In genomic region chr12:125183187-125184067, GRCh38 we compare ENCODE assay signal across 8 cellular contexts. TPM values are rescaled to one million over a fixed set of nuclear protein-coding genes. Genes with fewer than 3 reads are reported as not detected.
DNase-seq lines count a peak whose midpoint lies in the region; ATAC-seq, FAIRE-seq and TF ChIP-seq lines count a peak whose summit lies in the region.

No MANE protein-coding gene starts in this region.

- H3K36me3 Mint-ChIP-seq in activated CD8-positive, alpha-beta T cell treated with anti-CD3 and anti-CD28 coated beads for 36 hours (ENCODE audit: low read depth) = no peaks in the 10 kb centered on the region

- POLR2A ChIA-PET in BJ (lab: Charles Lee) (no interaction called here), H1 (lab: Charles Lee; ENCODE audit: partially characterized antibody) (interaction anchor here (2.4 kb wide), 1 partner anchor 10 kb away, joined by 10 read pairs; no protein-coding TSS in a partner anchor)
- POLR2A ChIA-PET in activated CD8-positive, alpha-beta T cell treated with anti-CD3 and anti-CD28 coated beads for 36 hours (lab: Charles Lee) = interaction anchor here (0.6 kb wide), 1 partner anchor 502 kb away, joined by 3 read pairs; no protein-coding TSS in a partner anchor

- peak overlapping the region; percentile 97; the same call in 1 of the 2 replicates for H2BK12ac ChIP-seq in H1 (ENCODE audit: low read depth, low read length)

- TF ChIP-seq EP300 in H1 (IDR thresholded peaks at IDR 0.05; ENCODE audit: borderline replicate concordance in 1 of 2, low read depth in 2 of 2, low read length in 2 of 2) = peak in 1 of 2 experiments; percentile 48; a peak in 1 of 3 replicates

- H3K23ac ChIP-seq in H1 (ENCODE audit: insufficient read length) = no peak overlapping the region

- H4K5ac ChIP-seq in H1 (ENCODE audit: insufficient read length, low read depth, low read length) = no peak overlapping the region

- TF ChIP-seq CTCF in BJ (IDR thresholded peaks at IDR 0.05; ENCODE audit: insufficient read depth, low read depth, low read length) (peak; percentile 100), H1 (IDR thresholded peaks at IDR 0.05; ENCODE audit: control extremely low read depth in 1 of 3, insufficient read depth in 1 of 3, low read depth in 1 of 3, low read length in 3 of 3) (peak in 2 of 3 experiments; percentile 98 to 100; a peak in 3 of 4 replicates)
- TF ChIP-seq CTCF in activated CD8-positive, alpha-beta T cell treated with anti-CD3 and anti-CD28 coated beads for 36 hours (IDR thresholded peaks at IDR 0.05) = peak; percentile 98

- H2AK5ac ChIP-seq in H1 (ENCODE audit: low read depth, low read length) = peak overlapping the region; percentile 17; the same call in 1 of the 2 replicates

- H3K18ac ChIP-seq in H1 (ENCODE audit: extremely low read depth, low read length) = peak overlapping the region; percentile 80

- no peak overlapping the region for H3K56ac ChIP-seq in H1 (replicated peaks; ENCODE audit: insufficient read length, low read depth, low read length)

- H3K4me3 Mint-ChIP-seq in activated CD8-positive, alpha-beta T cell treated with anti-CD3 and anti-CD28 coated beads for 36 hours = no peak overlapping the region

- peak; percentile 62 for FAIRE-seq in H1 (lab: Jason Lieb, UNC)

- H3K9me3 ChIP-seq in H1 (ENCODE audit: insufficient read depth in 2 of 2, low read depth in 1 of 2, low read length in 1 of 2) = peaks cover 0 to 4% of the 10 kb centered on the region in 2 experiments; a peak in 1 of 4 replicates

- H2AFZ ChIP-seq in H1 (ENCODE audit: low read length) = no peak overlapping the region

- H4K8ac ChIP-seq in H1 (ENCODE audit: extremely low read depth, insufficient read depth, low read length) = no peak overlapping the region

- H3K4me2 ChIP-seq in H1 (ENCODE audit: insufficient read depth in 1 of 2, low read depth in 2 of 2, low read length in 2 of 2) = peak overlapping the region; percentile 65 to 76

- H3K36me3 ChIP-seq in BJ (ENCODE audit: control insufficient read depth, insufficient read depth, low read length) (no peaks in the 10 kb centered on the region), H1 (ENCODE audit: control insufficient read depth in 2 of 4, insufficient read depth in 4 of 4, low read length in 3 of 4) (no peaks in the 10 kb centered on the region)

- no peak overlapping the region for H3K27ac Mint-ChIP-seq in activated CD8-positive, alpha-beta T cell treated with anti-CD3 and anti-CD28 coated beads for 36 hours

- H3K14ac ChIP-seq in H1 (ENCODE audit: insufficient read length) = no peak overlapping the region

- peak; percentile 78 for ATAC-seq in GM18907 (IDR thresholded peaks at IDR 0.05; ENCODE audit: unreplicated experiment)
- peak; percentile 65 for ATAC-seq in HG03342 (IDR thresholded peaks at IDR 0.05; ENCODE audit: unreplicated experiment)
- peak; percentile 81 for ATAC-seq in activated CD8-positive, alpha-beta T cell treated with anti-CD3 and anti-CD28 coated beads for 36 hours

- DNase-seq in BJ (ENCODE audit: low read depth) = no peak
- DNase-seq in NCI-H748 treated with DMSO at 0.1 percent for 48 hours (lab: John Stamatoyannopoulos, UW) = peak; percentile 47
- DNase-seq in activated CD8-positive, alpha-beta T cell treated with anti-CD3 and anti-CD28 coated beads for 36 hours = peak; percentile 85
- DNase-seq in H1 (ENCODE audit: low read depth in 1 of 2, low spot score in 2 of 2) = peak in 1 of 2 experiments; percentile 98
- peak; percentile 91 for DNase-seq in midbrain (lab: John Stamatoyannopoulos, UW)
- DNase-seq in stimulated activated CD8-positive, alpha-beta memory T cell treated with anti-CD3 and anti-CD28 coated beads, Interleukin-4, amount 100 ng/mL, for 24 hours (ENCODE audit: low read depth) = peak; percentile 67

- H3K79me2 ChIP-seq in H1 (ENCODE audit: control insufficient read depth in 1 of 2, insufficient read depth in 2 of 2, low read length in 2 of 2) = peaks cover 0 to 11% of the 10 kb centered on the region in 2 experiments; a peak in 2 of 4 replicates

- H3K4me3 ChIP-seq in BJ (ENCODE audit: low read depth, low read length) (no peak overlapping the region), H1 (ENCODE audit: extremely low read depth in 1 of 4, insufficient read depth in 2 of 4, low read depth in 3 of 4, low read length in 4 of 4) (peak overlapping the region in 3 of 4 experiments; percentile 29 to 43 (median 40); a peak in 5 of 8 replicates)

- no peak overlapping the region for H3K4ac ChIP-seq in H1 (replicated peaks; ENCODE audit: insufficient read length, low read depth, low read length)

- no peak overlapping the region for H3K9ac ChIP-seq in H1 (replicated peaks in 1 of 4; ENCODE audit: extremely low read depth in 1 of 4, low read depth in 3 of 4, low read length in 3 of 4)

- H2BK5ac ChIP-seq in H1 (ENCODE audit: low read depth, low read length) = peak overlapping the region; percentile 96; the same call in 1 of the 2 replicates

- H3K4me1 Mint-ChIP-seq in activated CD8-positive, alpha-beta T cell treated with anti-CD3 and anti-CD28 coated beads for 36 hours (ENCODE audit: low read depth) = peaks cover 2% of the 10 kb centered on the region

- H3K23me2 ChIP-seq in H1 (ENCODE audit: low read depth, low read length) = peaks cover 13% of the 10 kb centered on the region

- peaks cover 0 to 6% of the 10 kb centered on the region in 2 experiments for H4K20me1 ChIP-seq in H1 (replicated peaks in 1 of 2; ENCODE audit: control insufficient read depth in 1 of 2, insufficient read depth in 2 of 2, low read length in 2 of 2)

- H2BK120ac ChIP-seq in H1 (replicated peaks; ENCODE audit: low read depth, low read length) = peak overlapping the region; percentile 68

- peak; percentile 99 to 100 for TF ChIP-seq RAD21 in H1 (IDR thresholded peaks at IDR 0.05 in 1 of 2, conservative IDR thresholded peaks at IDR 0.05 in 1 of 2; ENCODE audit: low read depth in 2 of 2, low read length in 2 of 2)

- H3K79me1 ChIP-seq in H1 (ENCODE audit: low read depth, low read length) = no peaks in the 10 kb centered on the region

- H3K27me3 Mint-ChIP-seq in activated CD8-positive, alpha-beta T cell treated with anti-CD3 and anti-CD28 coated beads for 36 hours = peaks cover 43% of the 10 kb centered on the region

- peak overlapping the region; percentile 79 for H4K91ac ChIP-seq in H1 (replicated peaks; ENCODE audit: insufficient read length, low read length)

- no peak for TF ChIP-seq POLR2A in H1 (IDR thresholded peaks at IDR 0.05; ENCODE audit: control extremely low read depth in 1 of 2, low read depth in 2 of 2, low read length in 2 of 2)

- H3K27ac ChIP-seq in H1 (ENCODE audit: low read depth, low read length) = no peak overlapping the region

- H3K27me3 ChIP-seq in BJ (ENCODE audit: control insufficient read depth, insufficient read depth, low read length) (peaks cover 7% of the 10 kb centered on the region), H1 (replicated peaks in 1 of 4; ENCODE audit: control insufficient read depth in 3 of 4, extremely low read depth in 1 of 4, insufficient read depth in 3 of 4, low read length in 3 of 4) (peaks cover 0 to 11% (median 5%) of the 10 kb centered on the region in 4 experiments; a peak in 4 of 7 replicates)

- WGBS in H1 (ENCODE audit: extremely low coverage in 1 of 2, insufficient coverage in 1 of 2, insufficient read length in 1 of 2, insufficient replicate concordance in 2 of 2, low coverage in 1 of 2, low lambda C conversion rate in 2 of 2, missing lambda C conversion rate in 1 of 2), 2 experiments = 6% methylated on average over 23 of the region's 27 CpGs; no CpG with 5 or more reads in 1 of the 2 experiments

- H3K4me1 ChIP-seq in H1 (replicated peaks in 1 of 4; ENCODE audit: control insufficient read depth in 3 of 4, insufficient read depth in 4 of 4, low read length in 3 of 4) = peaks cover 11 to 26% (median 14%) of the 10 kb centered on the region in 4 experiments

- CTCF ChIA-PET in BJ (lab: Yijun Ruan, JAX) = interaction anchor here (0.6 to 2.8 kb wide), 14 partner anchors 9 to 1925 kb away, joined by 3 to 18 read pairs (median 6); no protein-coding TSS in a partner anchor
- CTCF ChIA-PET in activated CD8-positive, alpha-beta T cell treated with anti-CD3 and anti-CD28 coated beads for 36 hours (lab: Charles Lee) = interaction anchor here (0.6 to 3.6 kb wide), 23 partner anchors 8 to 1690 kb away, joined by 3 to 26 read pairs (median 4); no protein-coding TSS in a partner anchor
- CTCF ChIA-PET in H1 (lab: Charles Lee; ENCODE audit: partially characterized antibody) = interaction anchor here (0.6 to 3.5 kb wide), 32 partner anchors 10 to 939 kb away, joined by 3 to 19 read pairs (median 4); no protein-coding TSS in a partner anchor

- intact Hi-C loops in activated CD8-positive, alpha-beta T cell treated with anti-CD3 and anti-CD28 coated beads for 36 hours (cut with micrococcal nuclease) = loop anchor here (2.0 kb wide), 1 partner anchor 219 kb away; no protein-coding TSS in a partner anchor

- H2BK20ac ChIP-seq in H1 (ENCODE audit: low read length) = peak overlapping the region; percentile 28

- H3K9me3 Mint-ChIP-seq in activated CD8-positive, alpha-beta T cell treated with anti-CD3 and anti-CD28 coated beads for 36 hours = no peaks in the 10 kb centered on the region

- H2BK15ac ChIP-seq in H1 (ENCODE audit: low read length) = 0 out of 2 replicates have a peak overlapping the region, but pooled peaks have one; percentile 48

TF ChIP-seq in H1, 55 proteins besides CTCF, POLR2A, EP300 and RAD21 (continues in another document):
- TF ChIP-seq, protein P1, sequence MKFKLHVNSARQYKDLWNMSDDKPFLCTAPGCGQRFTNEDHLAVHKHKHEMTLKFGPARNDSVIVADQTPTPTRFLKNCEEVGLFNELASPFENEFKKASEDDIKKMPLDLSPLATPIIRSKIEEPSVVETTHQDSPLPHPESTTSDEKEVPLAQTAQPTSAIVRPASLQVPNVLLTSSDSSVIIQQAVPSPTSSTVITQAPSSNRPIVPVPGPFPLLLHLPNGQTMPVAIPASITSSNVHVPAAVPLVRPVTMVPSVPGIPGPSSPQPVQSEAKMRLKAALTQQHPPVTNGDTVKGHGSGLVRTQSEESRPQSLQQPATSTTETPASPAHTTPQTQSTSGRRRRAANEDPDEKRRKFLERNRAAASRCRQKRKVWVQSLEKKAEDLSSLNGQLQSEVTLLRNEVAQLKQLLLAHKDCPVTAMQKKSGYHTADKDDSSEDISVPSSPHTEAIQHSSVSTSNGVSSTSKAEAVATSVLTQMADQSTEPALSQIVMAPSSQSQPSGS (IDR thresholded peaks at IDR 0.05; ENCODE audit: low read length) = no peak

RNA-seq across cellular contexts. Expression of gene TMEM132B, which starts 2.8 kb away (rescaled TPM):
- 2.8 and 3.9 TPM in 2 replicates for polyA plus RNA-seq in BJ (2011; rRNA removed)
- 3.0 and 4.2 TPM in 2 replicates for polyA minus RNA-seq in BJ (2011; rRNA and poly(A)+ RNA removed)
- total RNA-seq in activated CD8-positive, alpha-beta T cell treated with anti-CD3 and anti-CD28 coated beads for 36 hours = not detected
- total RNA-seq in H1 (2021; fragmentation: NEBNext Ultra II Directional; extraction: Animal tissue kit (Norgen Biotek cat#: 25700)) = 94.3 and 95.9 TPM in 2 replicates
- polyA plus RNA-seq in H1 (2011; rRNA removed) = 18.7 and 20.3 TPM in 2 replicates
- 19.2 TPM for polyA plus RNA-seq in H1 (2011; cell fraction: cytosol; rRNA removed)
- polyA plus RNA-seq in H1 (2011; cell fraction: nucleus; rRNA removed) = 108 TPM
- polyA plus RNA-seq in H1 (2012, experiment 1 of 2) = 45.0 to 66.0 TPM (median 51.4 TPM) in 4 replicates
- polyA plus RNA-seq in H1 (2012, experiment 2 of 2) = 7.1 TPM
- 52.0 TPM for polyA plus RNA-seq in H1 (2013, experiment 1 of 2)
- polyA plus RNA-seq in H1 (2013, experiment 2 of 2) = 51.0 TPM
- 113 and 191 TPM in 2 replicates for polyA minus RNA-seq in H1 (2011; rRNA and poly(A)+ RNA removed)
- 34.1 TPM for polyA minus RNA-seq in H1 (2011; cell fraction: cytosol; rRNA and poly(A)+ RNA removed)
- 219 TPM for polyA minus RNA-seq in H1 (2011; cell fraction: nucleus; rRNA and poly(A)+ RNA removed)

Comparison
In these comparisons a context has a peak if more than half of its experiments do, and no peak if none do; other contexts are left out.
1. RNA of gene TMEM132B, which starts 2.8 kb away (total RNA-seq): 94.3 to 95.9 TPM in H1; not detected in activated CD8-positive, alpha-beta T cell treated with anti-CD3 and anti-CD28 coated beads for 36 hours; every median in the first group is over 10 times any median in the second.
2. Peak in every context shown above with its lines, with median percentiles within 50 percentile points of each other: CTCF ChIP-seq and ATAC-seq.